ENCODE assay signal across 1 cellular context in genomic region chr17:49012893-49013255, GRCh38.
TF ChIP-seq lines count a peak whose summit lies in the region.

No MANE protein-coding gene starts in this region.

TF ChIP-seq in HepG2, 621 proteins besides CTCF, POLR2A, EP300 and RAD21 (continues in another document):
- TF ChIP-seq ATF4 (CRISPR knock-in tag; IDR thresholded peaks at IDR 0.05), result no peak
- no peak for TF ChIP-seq KDM1A (CRISPR knock-in tag; IDR thresholded peaks at IDR 0.05)
- TF ChIP-seq TAF15 (IDR thresholded peaks at IDR 0.05; ENCODE audit: low read depth, low read length, poor library complexity, severe bottlenecking), result no peak
- no peak for TF ChIP-seq HOMEZ (CRISPR knock-in tag; IDR thresholded peaks at IDR 0.05; ENCODE audit: low read depth)
- TF ChIP-seq HNF1B (CRISPR knock-in tag; IDR thresholded peaks at IDR 0.05), result no peak
- no peak for TF ChIP-seq ZBTB49 (CRISPR knock-in tag; IDR thresholded peaks at IDR 0.05; ENCODE audit: borderline replicate concordance)
- no peak for TF ChIP-seq SNRNP70 (IDR thresholded peaks at IDR 0.05; ENCODE audit: low read depth, low read length)
- TF ChIP-seq MEF2D (CRISPR knock-in tag; IDR thresholded peaks at IDR 0.05), result no peak
- TF ChIP-seq REPIN1 (CRISPR knock-in tag; IDR thresholded peaks at IDR 0.05; ENCODE audit: borderline replicate concordance, low read depth), result no peak
- TF ChIP-seq ERF (CRISPR knock-in tag; IDR thresholded peaks at IDR 0.05), result peak; percentile 72
- TF ChIP-seq ZKSCAN8 (CRISPR knock-in tag; IDR thresholded peaks at IDR 0.05; ENCODE audit: borderline replicate concordance), result 0 out of 2 replicates have a peak, but pooled peaks have one; percentile 20
- no peak for TF ChIP-seq CSRNP2 (CRISPR knock-in tag; conservative IDR thresholded peaks at IDR 0.05; ENCODE audit: low read depth)
- no peak for TF ChIP-seq HNF4G (IDR thresholded peaks at IDR 0.05; ENCODE audit: borderline replicate concordance, low read depth, low read length)
- peak; percentile 3; the same call in 1 of the 2 replicates for TF ChIP-seq HNF4G (CRISPR knock-in tag; IDR thresholded peaks at IDR 0.05; ENCODE audit: borderline replicate concordance, low read depth)
- TF ChIP-seq CBX1 (IDR thresholded peaks at IDR 0.05; ENCODE audit: low read depth), result no peak
- no peak for TF ChIP-seq ZBTB10 (CRISPR knock-in tag; IDR thresholded peaks at IDR 0.05; ENCODE audit: borderline replicate concordance)
- TF ChIP-seq ZSCAN30 (CRISPR knock-in tag; IDR thresholded peaks at IDR 0.05), result no peak
- TF ChIP-seq PRPF4 (IDR thresholded peaks at IDR 0.05; ENCODE audit: low read depth, low read length, poor library complexity, severe bottlenecking), result no peak
- TF ChIP-seq IKZF5 (CRISPR knock-in tag; IDR thresholded peaks at IDR 0.05), result no peak
- no peak for TF ChIP-seq TOE1 (CRISPR knock-in tag; IDR thresholded peaks at IDR 0.05)
- no peak for TF ChIP-seq ZNF660 (CRISPR knock-in tag; IDR thresholded peaks at IDR 0.05; ENCODE audit: borderline replicate concordance, low read depth)
- TF ChIP-seq ZNF136 (CRISPR knock-in tag; IDR thresholded peaks at IDR 0.05; ENCODE audit: low read depth), result no peak
- TF ChIP-seq TIGD3 (CRISPR knock-in tag; IDR thresholded peaks at IDR 0.05; ENCODE audit: borderline replicate concordance), result no peak
- TF ChIP-seq SMAD3 (CRISPR knock-in tag; IDR thresholded peaks at IDR 0.05), result no peak
- TF ChIP-seq ZNF597 (CRISPR knock-in tag; IDR thresholded peaks at IDR 0.05), result no peak
- TF ChIP-seq ELF1 (CRISPR knock-in tag; IDR thresholded peaks at IDR 0.05), result peak; percentile 31; the same call in 1 of the 2 replicates
- TF ChIP-seq MNT (IDR thresholded peaks at IDR 0.05), result no peak
- TF ChIP-seq E2F2 (CRISPR knock-in tag; IDR thresholded peaks at IDR 0.05; ENCODE audit: borderline replicate concordance), result no peak
- TF ChIP-seq ZNF570 (CRISPR knock-in tag; IDR thresholded peaks at IDR 0.05; ENCODE audit: borderline replicate concordance), result no peak
- no peak for TF ChIP-seq ZNF790 (CRISPR knock-in tag; IDR thresholded peaks at IDR 0.05; ENCODE audit: borderline replicate concordance)
- TF ChIP-seq GABPB1 (CRISPR knock-in tag; IDR thresholded peaks at IDR 0.05), result peak; percentile 33; the same call in 1 of the 2 replicates
- no peak for TF ChIP-seq ZNF296 (CRISPR knock-in tag; conservative IDR thresholded peaks at IDR 0.05)
- peak; percentile 37 to 72; a peak in 2 of 4 replicates for TF ChIP-seq NR2F1 (CRISPR knock-in tag; IDR thresholded peaks at IDR 0.05)
- TF ChIP-seq MAZ (IDR thresholded peaks at IDR 0.05; ENCODE audit: borderline replicate concordance, low read depth, low read length), result no peak
- no peak for TF ChIP-seq MAZ (CRISPR knock-in tag; IDR thresholded peaks at IDR 0.05; ENCODE audit: low read depth)
- TF ChIP-seq POLR2AphosphoS2 (IDR thresholded peaks at IDR 0.05; ENCODE audit: low read depth, low read length), result no peak
- TF ChIP-seq ZFYVE20 (CRISPR knock-in tag; IDR thresholded peaks at IDR 0.05; ENCODE audit: borderline replicate concordance, low read depth), result no peak
- no peak for TF ChIP-seq ATAD3A (CRISPR knock-in tag; IDR thresholded peaks at IDR 0.05)
- TF ChIP-seq ARNT (IDR thresholded peaks at IDR 0.05), result no peak
- no peak for TF ChIP-seq ZNF180 (CRISPR knock-in tag; IDR thresholded peaks at IDR 0.05; ENCODE audit: borderline replicate concordance, low read depth)
- TF ChIP-seq FOXK1 (CRISPR knock-in tag; IDR thresholded peaks at IDR 0.05; ENCODE audit: borderline replicate concordance, low read depth), result no peak
- TF ChIP-seq ZNF619 (CRISPR knock-in tag; IDR thresholded peaks at IDR 0.05), result no peak
- peak; percentile 45 for TF ChIP-seq HNF4A (CRISPR knock-in tag; IDR thresholded peaks at IDR 0.05)
- no peak for TF ChIP-seq GMEB2 (CRISPR knock-in tag; IDR thresholded peaks at IDR 0.05; ENCODE audit: low read depth)
